Comparison of ENCODE assay signal across 1 cellular context in the genomic region with DNA sequence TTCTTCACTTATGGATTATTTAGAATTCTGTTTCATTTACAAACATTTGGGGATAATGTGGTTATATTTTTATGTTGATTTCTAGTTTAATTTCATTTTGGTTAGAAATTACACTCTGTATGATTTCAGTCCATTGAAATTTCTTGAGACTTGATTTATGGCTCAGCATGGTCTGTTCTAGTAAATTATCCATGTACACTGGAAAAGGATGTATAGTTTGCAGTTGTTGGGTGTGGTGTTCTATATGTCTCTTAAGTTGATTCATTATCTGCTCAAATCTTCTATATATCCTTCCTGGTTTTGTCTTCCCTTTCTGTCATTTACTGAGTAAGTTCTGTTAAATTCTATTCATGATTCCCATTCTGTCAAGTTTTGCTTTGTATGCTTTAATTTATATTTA.
A peak's percentile ranks its signal among the peaks of the same experiment; 100 is the strongest.
TF ChIP-seq lines count a peak whose summit lies in the region.

No MANE protein-coding gene starts in this region.

TF ChIP-seq in K562, 482 proteins besides CTCF, POLR2A, EP300 and RAD21:
- TF ChIP-seq, protein P1, sequence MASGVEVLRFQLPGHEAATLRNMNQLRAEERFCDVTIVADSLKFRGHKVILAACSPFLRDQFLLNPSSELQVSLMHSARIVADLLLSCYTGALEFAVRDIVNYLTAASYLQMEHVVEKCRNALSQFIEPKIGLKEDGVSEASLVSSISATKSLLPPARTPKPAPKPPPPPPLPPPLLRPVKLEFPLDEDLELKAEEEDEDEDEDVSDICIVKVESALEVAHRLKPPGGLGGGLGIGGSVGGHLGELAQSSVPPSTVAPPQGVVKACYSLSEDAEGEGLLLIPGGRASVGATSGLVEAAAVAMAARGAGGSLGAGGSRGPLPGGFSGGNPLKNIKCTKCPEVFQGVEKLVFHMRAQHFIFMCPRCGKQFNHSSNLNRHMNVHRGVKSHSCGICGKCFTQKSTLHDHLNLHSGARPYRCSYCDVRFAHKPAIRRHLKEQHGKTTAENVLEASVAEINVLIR (CRISPR knock-in tag; IDR thresholded peaks at IDR 0.05), result no peak
- TF ChIP-seq SMC3 (conservative IDR thresholded peaks at IDR 0.05; ENCODE audit: insufficient read depth, low read depth, low read length) (no peak), MEIS2 (IDR thresholded peaks at IDR 0.05; ENCODE audit: partially characterized antibody) (peak; percentile 75), TAF9B (IDR thresholded peaks at IDR 0.05; ENCODE audit: partially characterized antibody) (peak; percentile 13)
- TF ChIP-seq, protein P2, sequence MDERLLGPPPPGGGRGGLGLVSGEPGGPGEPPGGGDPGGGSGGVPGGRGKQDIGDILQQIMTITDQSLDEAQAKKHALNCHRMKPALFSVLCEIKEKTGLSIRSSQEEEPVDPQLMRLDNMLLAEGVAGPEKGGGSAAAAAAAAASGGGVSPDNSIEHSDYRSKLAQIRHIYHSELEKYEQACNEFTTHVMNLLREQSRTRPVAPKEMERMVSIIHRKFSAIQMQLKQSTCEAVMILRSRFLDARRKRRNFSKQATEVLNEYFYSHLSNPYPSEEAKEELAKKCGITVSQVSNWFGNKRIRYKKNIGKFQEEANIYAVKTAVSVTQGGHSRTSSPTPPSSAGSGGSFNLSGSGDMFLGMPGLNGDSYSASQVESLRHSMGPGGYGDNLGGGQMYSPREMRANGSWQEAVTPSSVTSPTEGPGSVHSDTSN (CRISPR knock-in tag; IDR thresholded peaks at IDR 0.05; ENCODE audit: low read depth), result no peak
- TF ChIP-seq, protein P2 (tag; conservative IDR thresholded peaks at IDR 0.05; ENCODE audit: low read depth), result peak; percentile 52; the same call in 1 of the 2 replicates
- TF ChIP-seq, protein P3, sequence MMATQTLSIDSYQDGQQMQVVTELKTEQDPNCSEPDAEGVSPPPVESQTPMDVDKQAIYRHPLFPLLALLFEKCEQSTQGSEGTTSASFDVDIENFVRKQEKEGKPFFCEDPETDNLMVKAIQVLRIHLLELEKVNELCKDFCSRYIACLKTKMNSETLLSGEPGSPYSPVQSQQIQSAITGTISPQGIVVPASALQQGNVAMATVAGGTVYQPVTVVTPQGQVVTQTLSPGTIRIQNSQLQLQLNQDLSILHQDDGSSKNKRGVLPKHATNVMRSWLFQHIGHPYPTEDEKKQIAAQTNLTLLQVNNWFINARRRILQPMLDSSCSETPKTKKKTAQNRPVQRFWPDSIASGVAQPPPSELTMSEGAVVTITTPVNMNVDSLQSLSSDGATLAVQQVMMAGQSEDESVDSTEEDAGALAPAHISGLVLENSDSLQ (IDR thresholded peaks at IDR 0.05), result peak; percentile 48; the same call in 1 of the 2 replicates
